ENCODE assay signal across 1 cellular context in the genomic region with DNA sequence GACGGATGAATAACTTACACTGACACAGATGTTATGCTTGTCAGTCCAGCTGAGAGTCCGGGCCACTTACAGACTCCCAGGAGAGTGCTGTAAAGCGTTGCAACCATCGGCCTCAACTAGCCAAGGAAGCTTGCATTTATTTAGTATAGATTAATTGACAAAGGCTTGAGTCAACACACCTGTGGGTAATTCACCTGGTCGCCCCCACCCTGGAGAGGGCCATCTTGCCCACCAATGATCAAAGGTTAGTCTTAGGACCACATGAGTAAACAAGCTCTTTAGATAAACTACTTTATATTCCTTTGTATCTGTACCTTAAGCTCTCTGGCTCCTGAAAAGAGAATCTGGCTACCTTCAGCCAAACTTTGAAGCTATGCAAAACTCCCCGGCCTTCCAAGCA.
TF ChIP-seq lines count a peak whose summit lies in the region.

No MANE protein-coding gene starts in this region.

TF ChIP-seq in A549, 52 proteins besides CTCF, POLR2A, EP300 and RAD21 (continued from another document):
- TF ChIP-seq MAX (IDR thresholded peaks at IDR 0.05) (no peak), EHMT2 (IDR thresholded peaks at IDR 0.05; ENCODE audit: low read depth) (no peak), CBX8 (IDR thresholded peaks at IDR 0.05) (no peak), MYC (IDR thresholded peaks at IDR 0.05; ENCODE audit: borderline replicate concordance, low read length) (no peak), CEBPB (IDR thresholded peaks at IDR 0.05) (no peak), HOXB13 (CRISPR knock-in tag; IDR thresholded peaks at IDR 0.05; ENCODE audit: low read depth) (no peak), BHLHE40 (IDR thresholded peaks at IDR 0.05; ENCODE audit: low read depth, low read length) (no peak), E2F6 (IDR thresholded peaks at IDR 0.05; ENCODE audit: borderline replicate concordance, low read depth) (no peak), MAZ (IDR thresholded peaks at IDR 0.05; ENCODE audit: borderline replicate concordance, low read depth, low read length) (no peak), EHF (CRISPR knock-in tag; IDR thresholded peaks at IDR 0.05) (no peak), REST (IDR thresholded peaks at IDR 0.05) (no peak), RARB (CRISPR knock-in tag; IDR thresholded peaks at IDR 0.05) (no peak), JUN (IDR thresholded peaks at IDR 0.05) (no peak), GATA3 (IDR thresholded peaks at IDR 0.05; ENCODE audit: borderline replicate concordance) (no peak), KDM1A (IDR thresholded peaks at IDR 0.05; ENCODE audit: low read depth) (no peak), FOSB (CRISPR knock-in tag; IDR thresholded peaks at IDR 0.05) (no peak), PHF8 (IDR thresholded peaks at IDR 0.05; ENCODE audit: borderline replicate concordance, low read depth) (no peak)
- TF ChIP-seq, protein P1, sequence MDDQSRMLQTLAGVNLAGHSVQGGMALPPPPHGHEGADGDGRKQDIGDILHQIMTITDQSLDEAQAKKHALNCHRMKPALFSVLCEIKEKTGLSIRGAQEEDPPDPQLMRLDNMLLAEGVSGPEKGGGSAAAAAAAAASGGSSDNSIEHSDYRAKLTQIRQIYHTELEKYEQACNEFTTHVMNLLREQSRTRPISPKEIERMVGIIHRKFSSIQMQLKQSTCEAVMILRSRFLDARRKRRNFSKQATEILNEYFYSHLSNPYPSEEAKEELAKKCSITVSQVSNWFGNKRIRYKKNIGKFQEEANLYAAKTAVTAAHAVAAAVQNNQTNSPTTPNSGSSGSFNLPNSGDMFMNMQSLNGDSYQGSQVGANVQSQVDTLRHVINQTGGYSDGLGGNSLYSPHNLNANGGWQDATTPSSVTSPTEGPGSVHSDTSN (IDR thresholded peaks at IDR 0.05): no peak
